Comparison of ENCODE assay signal across 28 cellular contexts in genomic region chrX:120727503-120727902, GRCh38.
"Had no signal": no experiment of that assay in that cellular context is flagged by ENCODE, and none has a peak within 500 bp of the region (broad histone marks: within the 10 kb centered on the region; RNA-seq: fewer than 3 reads in every experiment).

No MANE protein-coding gene starts in this region.

- H3K36me3 ChIP-seq: brain microvascular endothelial cell, cardiac muscle cell, Peyer's patch, SJCRH30 had no signal

- H3K27ac ChIP-seq: brain microvascular endothelial cell, cardiac muscle cell, Peyer's patch, RWPE1, SJCRH30 had no signal

- H3K36me3 Mint-ChIP-seq: activated CD8-positive, alpha-beta memory T cell treated with anti-CD3 and anti-CD28 coated beads, Interleukin-2, amount 10 ng/mL, durations not matched to agents 7 days and 5 days; activated naive CD8-positive, alpha-beta T cell treated with anti-CD3 and anti-CD28 coated beads for 36 hours; WTC11 had no signal

- H3K4me1 ChIP-seq: Peyer's patch, SJCRH30 had no signal

- H3K9me3 Mint-ChIP-seq: activated naive CD4-positive, alpha-beta T cell treated with anti-CD3 and anti-CD28 coated beads for 36 hours; activated naive CD8-positive, alpha-beta T cell treated with anti-CD3 and anti-CD28 coated beads for 36 hours; activated T-cell treated with anti-CD3 and anti-CD28 coated beads, Interleukin-2, amount 50 U/mL, for 24 hours; activated T-helper 1 cell treated with anti-CD3 and anti-CD28 coated beads, Interleukin-12 subunit alpha, Interleukin-12 subunit beta, Interleukin-2, Interleukin-4 antibody, amounts not matched to agents 30 ng/mL and 10 ng/mL and 1 ng/mL, durations not matched to agents 14 hours and 24 hours and 36 hours had no signal

- H3K4me3 Mint-ChIP-seq: activated CD8-positive, alpha-beta memory T cell treated with anti-CD3 and anti-CD28 coated beads, Interleukin-2, amount 10 ng/mL, durations not matched to agents 7 days and 5 days; activated CD8-positive, alpha-beta T cell treated with anti-CD3 and anti-CD28 coated beads, Interleukin-2, amount 10 ng/mL, durations not matched to agents 7 days and 5 days; activated naive CD4-positive, alpha-beta T cell treated with anti-CD3 and anti-CD28 coated beads for 36 hours; activated naive CD8-positive, alpha-beta T cell treated with anti-CD3 and anti-CD28 coated beads for 36 hours; activated T-cell treated with anti-CD3 and anti-CD28 coated beads, Interleukin-2, amount 50 U/mL, for 24 hours; activated T-helper 1 cell treated with anti-CD3 and anti-CD28 coated beads, Interleukin-12 subunit alpha, Interleukin-12 subunit beta, Interleukin-2, Interleukin-4 antibody, amounts not matched to agents 30 ng/mL and 10 ng/mL and 1 ng/mL, durations not matched to agents 14 hours and 24 hours and 36 hours; T-helper 17 cell; WTC11 had no signal

- H3K4me3 ChIP-seq: cardiac muscle cell, Peyer's patch, SJCRH30 had no signal

- DNase-seq: activated CD4-positive, alpha-beta T cell treated with anti-CD3 and anti-CD28 coated beads for 48 hours; activated CD4-positive, alpha-beta T cell treated with anti-CD3 and anti-CD28 coated beads, Interleukin-2, amount 50 U/mL, for 4 hours; activated CD4-positive, CD25-positive, alpha-beta regulatory T cell treated with anti-CD3 and anti-CD28 coated beads, Interleukin-2, amount 50 U/mL, for 72 hours; activated CD8-positive, alpha-beta memory T cell treated with anti-CD3 and anti-CD28 coated beads, Interleukin-2, amount 10 ng/mL, durations not matched to agents 7 days and 5 days; activated CD8-positive, alpha-beta T cell treated with anti-CD3 and anti-CD28 coated beads, Interleukin-2, amount 10 ng/mL, durations not matched to agents 7 days and 5 days; activated effector memory CD4-positive, alpha-beta T cell treated with Interleukin-2 at 50 U/mL for 16 hours; activated naive CD4-positive, alpha-beta T cell treated with anti-CD3 and anti-CD28 coated beads for 36 hours; activated naive CD8-positive, alpha-beta T cell treated with anti-CD3 and anti-CD28 coated beads for 36 hours; activated T-cell treated with anti-CD3 and anti-CD28 coated beads, Interleukin-2, amount 50 U/mL, for 24 hours; brain microvascular endothelial cell; KG1; NCI-H1092 treated with DMSO at 0.1 percent for 48 hours; NCI-H146; NCI-H187 treated with DMSO at 0.1 percent for 48 hours; NCI-H2081 treated with DMSO at 0.1 percent for 48 hours; NCI-H2171 treated with DMSO at 0.1 percent for 48 hours; NCI-H226; NCI-H526 treated with DMSO at 0.1 percent for 48 hours; NCI-H82; Peyer's patch; Right ventricle myocardium superior; SJCRH30; T-helper 17 cell; T-helper 9 cell had no signal

- H3K9me3 ChIP-seq: Peyer's patch, SJCRH30 had no signal

- H3K27me3 ChIP-seq: brain microvascular endothelial cell, cardiac muscle cell, Peyer's patch, SJCRH30 had no signal

- ATAC-seq: activated CD8-positive, alpha-beta memory T cell treated with anti-CD3 and anti-CD28 coated beads, Interleukin-2, amount 10 ng/mL, durations not matched to agents 7 days and 5 days; activated CD8-positive, alpha-beta T cell treated with anti-CD3 and anti-CD28 coated beads, Interleukin-2, amount 10 ng/mL, durations not matched to agents 7 days and 5 days; T-helper 17 cell; WTC11 had no signal

- H3K27ac Mint-ChIP-seq: activated CD8-positive, alpha-beta memory T cell treated with anti-CD3 and anti-CD28 coated beads, Interleukin-2, amount 10 ng/mL, durations not matched to agents 7 days and 5 days; activated CD8-positive, alpha-beta T cell treated with anti-CD3 and anti-CD28 coated beads, Interleukin-2, amount 10 ng/mL, durations not matched to agents 7 days and 5 days; activated naive CD4-positive, alpha-beta T cell treated with anti-CD3 and anti-CD28 coated beads for 36 hours; activated naive CD8-positive, alpha-beta T cell treated with anti-CD3 and anti-CD28 coated beads for 36 hours; activated T-cell treated with anti-CD3 and anti-CD28 coated beads, Interleukin-2, amount 50 U/mL, for 24 hours; activated T-helper 1 cell treated with anti-CD3 and anti-CD28 coated beads, Interleukin-12 subunit alpha, Interleukin-12 subunit beta, Interleukin-2, Interleukin-4 antibody, amounts not matched to agents 30 ng/mL and 10 ng/mL and 1 ng/mL, durations not matched to agents 14 hours and 24 hours and 36 hours; T-helper 17 cell; WTC11 had no signal

- H3K4me1 Mint-ChIP-seq: T-helper 17 cell, WTC11 had no signal

- H3K27me3 Mint-ChIP-seq: activated naive CD8-positive, alpha-beta T cell treated with anti-CD3 and anti-CD28 coated beads for 36 hours; T-helper 17 cell had no signal
